8 cellular contexts compared by ENCODE assay signal in genomic region chr9:125143377-125144090, GRCh38. TPM values are rescaled to one million over a fixed set of nuclear protein-coding genes. Genes with fewer than 3 reads are reported as not detected.
DNase-seq lines count a peak whose midpoint lies in the region; ATAC-seq, FAIRE-seq and TF ChIP-seq lines count a peak whose summit lies in the region.

Gene SCAI, minus strand, starts transcription at chr9:125143528. Its CDS starts 91 bp downstream, at chr9:125143437.

- H3K4me3 ChIP-seq in BLaER1 (peak within 1 kb of the TSS; percentile 75), coronary artery (peak within 1 kb of the TSS; percentile 91)

- intact Hi-C loops in activated CD4-positive, alpha-beta T cell treated with anti-CD3 and anti-CD28 coated beads for 36 hours (cut with DNase I, micrococcal nuclease), result loop anchor here (1.0 to 5.0 kb wide), 15 partner anchors 10 to 728 kb away; partner anchors contain the start of genes GOLGA1 (in 2 of the 2), NR6A1 (in 2 of the 2), ARPC5L (in 1 of the 2) and HSPA5 (in 1 of the 2)

- peak within 1 kb of the TSS; percentile 72 for H3K4me2 ChIP-seq in BLaER1

- H3K27ac ChIP-seq in BLaER1 (peak within 1 kb of the TSS; percentile 69), coronary artery (peak within 1 kb of the TSS; percentile 36 to 76)

- peak; percentile 95 for ATAC-seq in HG03457 (IDR thresholded peaks at IDR 0.05; ENCODE audit: unreplicated experiment)
- peak; percentile 100 for ATAC-seq in activated CD4-positive, alpha-beta T cell treated with anti-CD3 and anti-CD28 coated beads for 36 hours
- ATAC-seq in left lobe of liver, result peak; percentile 98

- no peaks in the 10 kb centered on the region for H3K9me3 ChIP-seq in BLaER1

- H3K4me3 Mint-ChIP-seq in activated CD4-positive, alpha-beta T cell treated with anti-CD3 and anti-CD28 coated beads for 36 hours, result peak within 1 kb of the TSS; percentile 83

- peak; percentile 96 for DNase-seq in GM19239 (ENCODE audit: insufficient read length, low spot score)
- DNase-seq in NCI-H524 (lab: John Stamatoyannopoulos, UW), result peak; percentile 98 to 99
- peak; percentile 99 for DNase-seq in activated CD4-positive, alpha-beta T cell treated with anti-CD3 and anti-CD28 coated beads for 36 hours
- DNase-seq in coronary artery (ENCODE audit: low spot score), result peak; percentile 99
- DNase-seq in left lobe of liver (ENCODE audit: low spot score), result peak; percentile 99
- peak; percentile 98 for DNase-seq in stimulated activated CD4-positive, alpha-beta T cell treated with anti-CD3 and anti-CD28 coated beads, Interleukin-2, amount 100 ng/mL, for 4 hours (ENCODE audit: low read depth)

- CTCF ChIA-PET in activated CD4-positive, alpha-beta T cell treated with anti-CD3 and anti-CD28 coated beads for 36 hours (lab: Charles Lee), result interaction anchor here (0.6 to 1.6 kb wide), 19 partner anchors 9 to 1014 kb away, joined by 3 to 9 read pairs (median 4); partner anchors contain the start of gene GOLGA1

- peak; percentile 99 for TF ChIP-seq CTCF in coronary artery (IDR thresholded peaks at IDR 0.05)

- peak within 1 kb of the TSS; percentile 79 for H3K9ac ChIP-seq in BLaER1

- H3K4me1 Mint-ChIP-seq in activated CD4-positive, alpha-beta T cell treated with anti-CD3 and anti-CD28 coated beads for 36 hours, result peaks cover 35% of the 10 kb centered on the region

- no peaks in the 10 kb centered on the region for H3K9me3 Mint-ChIP-seq in activated CD4-positive, alpha-beta T cell treated with anti-CD3 and anti-CD28 coated beads for 36 hours (ENCODE audit: low read depth)

- peaks cover 8% of the 10 kb centered on the region for H3K36me3 Mint-ChIP-seq in activated CD4-positive, alpha-beta T cell treated with anti-CD3 and anti-CD28 coated beads for 36 hours (ENCODE audit: low read depth)

- peak; percentile 95 for FAIRE-seq in GM19239 (lab: Jason Lieb, UNC)

- H4K20me1 ChIP-seq in BLaER1, result no peaks in the 10 kb centered on the region

- H3K36me3 ChIP-seq in BLaER1, result peaks cover 18% of the 10 kb centered on the region

- peaks cover 33% of the 10 kb centered on the region for H3K4me1 ChIP-seq in BLaER1

- no peaks in the 10 kb centered on the region for H3K27me3 Mint-ChIP-seq in activated CD4-positive, alpha-beta T cell treated with anti-CD3 and anti-CD28 coated beads for 36 hours

- POLR2A ChIA-PET in activated CD4-positive, alpha-beta T cell treated with anti-CD3 and anti-CD28 coated beads for 36 hours (lab: Charles Lee), result interaction anchor here (0.6 kb wide), 1 partner anchor 41 kb away, joined by 6 read pairs; no protein-coding TSS in a partner anchor

- no peaks in the 10 kb centered on the region for H3K27me3 ChIP-seq in BLaER1

- peak within 1 kb of the TSS; percentile 69 for H3K27ac Mint-ChIP-seq in activated CD4-positive, alpha-beta T cell treated with anti-CD3 and anti-CD28 coated beads for 36 hours

RNA-seq across cellular contexts. Expression of gene SCAI, which starts in this region (rescaled TPM):
- total RNA-seq in activated CD4-positive, alpha-beta T cell treated with anti-CD3 and anti-CD28 coated beads for 36 hours, result 10 to 100 TPM; 13.0 to 13.8 TPM
- 2.6 TPM for total RNA-seq in left lobe of liver

Comparison
In these comparisons a context has a peak if more than half of its experiments do, and no peak if none do; other contexts are left out.
1. Peak in every context shown above with its lines: DNase-seq, ATAC-seq, H3K4me3 ChIP-seq and H3K27ac ChIP-seq.